1 cellular context compared by ENCODE assay signal in genomic region chr11:7525424-7525823, GRCh38.
TF ChIP-seq lines count a peak whose summit lies in the region.

No MANE protein-coding gene starts in this region.

TF ChIP-seq in HepG2, 621 proteins besides CTCF, POLR2A, EP300 and RAD21 (continued from another document and continues in another):
- TF ChIP-seq SNAPC4 (CRISPR knock-in tag; IDR thresholded peaks at IDR 0.05) (no peak), ZBTB46 (CRISPR knock-in tag; IDR thresholded peaks at IDR 0.05; ENCODE audit: borderline replicate concordance) (no peak), SPEN (CRISPR knock-in tag; IDR thresholded peaks at IDR 0.05; ENCODE audit: low read depth) (peak; percentile 64; the same call in 1 of the 2 replicates), TFDP2 (CRISPR knock-in tag; IDR thresholded peaks at IDR 0.05) (peak; percentile 31; the same call in 1 of the 2 replicates), ZNF207 (IDR thresholded peaks at IDR 0.05; ENCODE audit: borderline replicate concordance) (no peak), ZNF235 (CRISPR knock-in tag; IDR thresholded peaks at IDR 0.05; ENCODE audit: borderline replicate concordance) (no peak), ZNF431 (CRISPR knock-in tag; IDR thresholded peaks at IDR 0.05; ENCODE audit: borderline replicate concordance, low read depth) (peak; percentile 39; the same call in 1 of the 2 replicates), ZNF557 (CRISPR knock-in tag; IDR thresholded peaks at IDR 0.05) (no peak), ZNF788 (CRISPR knock-in tag; IDR thresholded peaks at IDR 0.05; ENCODE audit: borderline replicate concordance) (peak; percentile 33; the same call in 1 of the 2 replicates), REPIN1 (CRISPR knock-in tag; IDR thresholded peaks at IDR 0.05; ENCODE audit: borderline replicate concordance, low read depth) (peak; percentile 83), MAZ (IDR thresholded peaks at IDR 0.05; ENCODE audit: borderline replicate concordance, low read depth, low read length) (no peak), MAZ (CRISPR knock-in tag; IDR thresholded peaks at IDR 0.05; ENCODE audit: low read depth) (no peak; the same call in 1 of the 2 replicates), TAF1 (CRISPR knock-in tag; IDR thresholded peaks at IDR 0.05) (no peak), PITX1 (CRISPR knock-in tag; IDR thresholded peaks at IDR 0.05) (peak; percentile 70), ZBTB40 (IDR thresholded peaks at IDR 0.05) (no peak), ZBTB40 (CRISPR knock-in tag; IDR thresholded peaks at IDR 0.05) (peak; percentile 23; the same call in 1 of the 2 replicates), TFAP4 (IDR thresholded peaks at IDR 0.05; ENCODE audit: borderline replicate concordance, low read depth) (peak; percentile 92), ZNF501 (CRISPR knock-in tag; IDR thresholded peaks at IDR 0.05) (peak; percentile 47; the same call in 1 of the 2 replicates), ZMYM4 (CRISPR knock-in tag; IDR thresholded peaks at IDR 0.05) (peak; percentile 84), ZBTB4 (CRISPR knock-in tag; IDR thresholded peaks at IDR 0.05; ENCODE audit: borderline replicate concordance) (peak; percentile 55; the same call in 1 of the 2 replicates), HHEX (CRISPR knock-in tag; IDR thresholded peaks at IDR 0.05) (peak; percentile 47; the same call in 1 of the 2 replicates), NFATC3 (CRISPR knock-in tag; IDR thresholded peaks at IDR 0.05) (no peak), ZNF878 (CRISPR knock-in tag; IDR thresholded peaks at IDR 0.05) (peak; percentile 39; the same call in 1 of the 2 replicates), ZNF180 (CRISPR knock-in tag; IDR thresholded peaks at IDR 0.05; ENCODE audit: borderline replicate concordance, low read depth) (no peak), ZNF589 (CRISPR knock-in tag; conservative IDR thresholded peaks at IDR 0.05) (no peak), POLR2AphosphoS5 (IDR thresholded peaks at IDR 0.05; ENCODE audit: low read depth, low read length) (no peak), HOXA9 (CRISPR knock-in tag; IDR thresholded peaks at IDR 0.05; ENCODE audit: borderline replicate concordance) (no peak), ZNF350 (CRISPR knock-in tag; IDR thresholded peaks at IDR 0.05; ENCODE audit: borderline replicate concordance, low read depth) (peak; percentile 34; the same call in 1 of the 2 replicates), ZNF781 (CRISPR knock-in tag; IDR thresholded peaks at IDR 0.05; ENCODE audit: borderline replicate concordance, not compliant biosample characterization) (no peak), DDIT3 (CRISPR knock-in tag; IDR thresholded peaks at IDR 0.05) (no peak), DPF2 (CRISPR knock-in tag; IDR thresholded peaks at IDR 0.05; ENCODE audit: borderline replicate concordance, low read depth) (peak; percentile 55; the same call in 1 of the 2 replicates), MXD3 (CRISPR knock-in tag; IDR thresholded peaks at IDR 0.05) (no peak), NCOA1 (CRISPR knock-in tag; IDR thresholded peaks at IDR 0.05) (no peak), PHF21A (CRISPR knock-in tag; IDR thresholded peaks at IDR 0.05) (peak; percentile 80), ZNF543 (CRISPR knock-in tag; IDR thresholded peaks at IDR 0.05) (0 out of 2 replicates have a peak, but pooled peaks have one; percentile 32), HNRNPK (IDR thresholded peaks at IDR 0.05; ENCODE audit: low read depth, low read length, poor library complexity, severe bottlenecking) (no peak), NFE2 (CRISPR knock-in tag; IDR thresholded peaks at IDR 0.05) (no peak)
